In the genomic region with DNA sequence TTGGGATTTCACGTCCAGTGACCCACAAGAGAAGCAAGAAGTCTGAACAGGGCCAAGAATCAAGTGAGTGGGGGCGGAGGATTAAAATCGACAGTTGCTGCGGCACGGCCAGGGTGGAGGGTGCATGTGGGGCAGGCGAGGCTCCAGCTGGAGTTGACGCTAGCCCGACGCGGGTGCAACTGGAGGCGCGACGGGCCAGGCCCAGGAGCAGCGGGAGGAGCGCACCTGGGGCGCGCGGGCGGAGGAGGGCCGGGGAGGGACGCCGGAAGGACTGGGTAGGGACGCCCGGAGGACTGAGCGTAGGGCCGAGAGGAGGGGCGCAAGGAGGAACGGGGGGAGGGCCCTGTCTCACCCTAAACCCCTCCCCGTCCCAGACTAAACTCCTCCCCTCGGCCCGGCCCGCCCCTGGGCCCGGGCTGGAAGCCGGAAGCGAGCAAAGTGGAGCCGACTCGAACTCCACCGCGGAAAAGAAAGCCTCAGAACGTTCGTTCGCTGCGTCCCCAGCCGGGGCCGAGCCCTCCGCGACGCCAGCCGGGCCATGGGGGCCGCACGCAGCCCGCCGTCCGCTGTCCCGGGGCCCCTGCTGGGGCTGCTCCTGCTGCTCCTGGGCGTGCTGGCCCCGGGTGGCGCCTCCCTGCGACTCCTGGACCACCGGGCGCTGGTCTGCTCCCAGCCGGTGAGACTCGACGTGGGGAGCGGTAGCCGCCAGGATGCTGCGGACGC, we compare ENCODE assay signal across 8 cellular contexts. TPM values are rescaled to one million over a fixed set of nuclear protein-coding genes. Genes with fewer than 3 reads are reported as not detected.
DNase-seq lines count a peak whose midpoint lies in the region; ATAC-seq and TF ChIP-seq lines count a peak whose summit lies in the region.

A gene with protein sequence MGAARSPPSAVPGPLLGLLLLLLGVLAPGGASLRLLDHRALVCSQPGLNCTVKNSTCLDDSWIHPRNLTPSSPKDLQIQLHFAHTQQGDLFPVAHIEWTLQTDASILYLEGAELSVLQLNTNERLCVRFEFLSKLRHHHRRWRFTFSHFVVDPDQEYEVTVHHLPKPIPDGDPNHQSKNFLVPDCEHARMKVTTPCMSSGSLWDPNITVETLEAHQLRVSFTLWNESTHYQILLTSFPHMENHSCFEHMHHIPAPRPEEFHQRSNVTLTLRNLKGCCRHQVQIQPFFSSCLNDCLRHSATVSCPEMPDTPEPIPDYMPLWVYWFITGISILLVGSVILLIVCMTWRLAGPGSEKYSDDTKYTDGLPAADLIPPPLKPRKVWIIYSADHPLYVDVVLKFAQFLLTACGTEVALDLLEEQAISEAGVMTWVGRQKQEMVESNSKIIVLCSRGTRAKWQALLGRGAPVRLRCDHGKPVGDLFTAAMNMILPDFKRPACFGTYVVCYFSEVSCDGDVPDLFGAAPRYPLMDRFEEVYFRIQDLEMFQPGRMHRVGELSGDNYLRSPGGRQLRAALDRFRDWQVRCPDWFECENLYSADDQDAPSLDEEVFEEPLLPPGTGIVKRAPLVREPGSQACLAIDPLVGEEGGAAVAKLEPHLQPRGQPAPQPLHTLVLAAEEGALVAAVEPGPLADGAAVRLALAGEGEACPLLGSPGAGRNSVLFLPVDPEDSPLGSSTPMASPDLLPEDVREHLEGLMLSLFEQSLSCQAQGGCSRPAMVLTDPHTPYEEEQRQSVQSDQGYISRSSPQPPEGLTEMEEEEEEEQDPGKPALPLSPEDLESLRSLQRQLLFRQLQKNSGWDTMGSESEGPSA (plus strand): TSS at position 447 of the 723 bp plus-strand sequence. CDS start 92 bp downstream, at position 539.

- POLR2A ChIA-PET in HEK293 (lab: Yijun Ruan, JAX), result interaction anchor here (0.5 kb wide), 1 partner anchor 14 kb away, joined by 4 read pairs; no protein-coding TSS in a partner anchor

- CTCF ChIA-PET in HEK293 (lab: Yijun Ruan, JAX), result interaction anchor here (0.6 to 0.7 kb wide), 2 partner anchors 41 to 78 kb away, joined by 3 to 5 read pairs; no protein-coding TSS in a partner anchor

- peaks cover 44% of the 10 kb centered on the region for H3K4me1 Mint-ChIP-seq in activated naive CD8-positive, alpha-beta T cell treated with anti-CD3 and anti-CD28 coated beads for 36 hours
- H3K4me1 Mint-ChIP-seq in osteocyte (ENCODE audit: unreplicated experiment), result peaks cover 15% of the 10 kb centered on the region

- peak; percentile 88 for ATAC-seq in SK-N-SH treated with all-trans-retinoic acid at 6 μM for 48 hours
- ATAC-seq in Right ventricle myocardium inferior, result peak; percentile 99
- peak; percentile 83 for ATAC-seq in thoracic aorta (ENCODE audit: insufficient number of reproducible peaks, low FRiP score, low read depth)

- intact Hi-C loops in Right ventricle myocardium inferior (cut with DNase I), result loop anchor here (1.0 to 5.0 kb wide), 3 partner anchors 38 to 88 kb away; a partner anchor contains a TSS

- H3K4me3 Mint-ChIP-seq in activated naive CD8-positive, alpha-beta T cell treated with anti-CD3 and anti-CD28 coated beads for 36 hours, result peak within 1 kb of the TSS; percentile 84
- H3K4me3 Mint-ChIP-seq in osteocyte (ENCODE audit: unreplicated experiment), result peak within 1 kb of the TSS; percentile 79

- H3K4me3 ChIP-seq in HEK293 (ENCODE audit: low read depth, low read length) (peak within 1 kb of the TSS; percentile 65), thoracic aorta (peak within 1 kb of the TSS; percentile 98)

- H3K36me3 Mint-ChIP-seq in activated naive CD8-positive, alpha-beta T cell treated with anti-CD3 and anti-CD28 coated beads for 36 hours, result peaks cover 15% of the 10 kb centered on the region
- H3K36me3 Mint-ChIP-seq in osteocyte (ENCODE audit: unreplicated experiment), result no peaks in the 10 kb centered on the region

- H3K27me3 Mint-ChIP-seq in activated naive CD8-positive, alpha-beta T cell treated with anti-CD3 and anti-CD28 coated beads for 36 hours, result no peaks in the 10 kb centered on the region
- no peaks in the 10 kb centered on the region for H3K27me3 Mint-ChIP-seq in osteocyte (ENCODE audit: unreplicated experiment)

- H3K27ac ChIP-seq in HEK293 (ENCODE audit: extremely low read depth, low read depth, low read length) (peak within 1 kb of the TSS; percentile 53; the same call in 1 of the 2 replicates), thoracic aorta (peak within 1 kb of the TSS; percentile 82 to 89)

- H3K4me1 ChIP-seq in HEK293 (ENCODE audit: control insufficient read depth, insufficient read depth, low read length) (no peaks in the 10 kb centered on the region; the same call in 1 of the 2 replicates), thoracic aorta (ENCODE audit: control insufficient read depth in 1 of 2, low read depth in 2 of 2) (peaks cover 13 to 24% of the 10 kb centered on the region in 2 donors)

- H3K36me3 ChIP-seq in HEK293 (ENCODE audit: control insufficient read depth in 2 of 2, insufficient read depth in 1 of 2, low read length in 2 of 2), result no peaks in the 10 kb centered on the region
- no peaks in the 10 kb centered on the region for H3K36me3 ChIP-seq in thoracic aorta

- no peaks in the 10 kb centered on the region for H3K9me3 ChIP-seq in HEK293 (ENCODE audit: control insufficient read depth, insufficient read depth, low read depth, low read length)
- H3K9me3 ChIP-seq in thoracic aorta, result no peaks in the 10 kb centered on the region

- H3K9me3 Mint-ChIP-seq in activated naive CD8-positive, alpha-beta T cell treated with anti-CD3 and anti-CD28 coated beads for 36 hours, result no peaks in the 10 kb centered on the region
- no peaks in the 10 kb centered on the region for H3K9me3 Mint-ChIP-seq in osteocyte (ENCODE audit: unreplicated experiment)

- DNase-seq in GM03348 (ENCODE audit: low spot score), result peak; percentile 98
- DNase-seq in NAMALWA (ENCODE audit: low spot score), result peak; percentile 93
- peak; percentile 94 for DNase-seq in activated naive CD8-positive, alpha-beta T cell treated with anti-CD3 and anti-CD28 coated beads for 36 hours
- peak; percentile 95 for DNase-seq in Right ventricle myocardium inferior (ENCODE audit: missing footprints)
- DNase-seq in osteocyte (ENCODE audit: extremely low spot score, unreplicated experiment), result peak; percentile 95
- DNase-seq in thoracic aorta (ENCODE audit: low spot score), result peak; percentile 51

- TF ChIP-seq CTCF in HEK293 (tag by site-specific recombination; IDR thresholded peaks at IDR 0.05) (no peak), osteocyte (IDR thresholded peaks at IDR 0.05) (no peak), thoracic aorta (IDR thresholded peaks at IDR 0.05) (no peak)

- H3K27me3 ChIP-seq in thoracic aorta (replicated peaks; ENCODE audit: insufficient read depth), result no peaks in the 10 kb centered on the region

- H3K27ac Mint-ChIP-seq in activated naive CD8-positive, alpha-beta T cell treated with anti-CD3 and anti-CD28 coated beads for 36 hours, result peak within 1 kb of the TSS; percentile 86
- peak within 1 kb of the TSS; percentile 50 for H3K27ac Mint-ChIP-seq in osteocyte (ENCODE audit: unreplicated experiment)

TF ChIP-seq in HEK293, 187 proteins besides CTCF, POLR2A, EP300 and RAD21 (continues in another document):
- TF ChIP-seq, protein P1, sequence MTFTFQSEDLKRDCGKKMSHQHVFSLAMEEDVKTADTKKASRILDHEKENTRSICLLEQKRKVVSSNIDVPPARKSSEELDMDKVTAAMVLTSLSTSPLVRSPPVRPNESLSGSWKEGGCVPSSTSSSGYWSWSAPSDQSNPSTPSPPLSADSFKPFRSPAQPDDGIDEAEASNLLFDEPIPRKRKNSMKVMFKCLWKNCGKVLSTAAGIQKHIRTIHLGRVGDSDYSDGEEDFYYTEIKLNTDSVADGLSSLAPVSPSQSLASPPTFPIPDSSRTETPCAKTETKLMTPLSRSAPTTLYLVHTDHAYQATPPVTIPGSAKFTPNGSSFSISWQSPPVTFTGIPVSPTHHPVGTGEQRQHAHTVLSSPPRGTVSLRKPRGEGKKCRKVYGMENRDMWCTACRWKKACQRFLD (tag by site-specific recombination; IDR thresholded peaks at IDR 0.05), result no peak
- TF ChIP-seq MZF1 (tag by site-specific recombination; IDR thresholded peaks at IDR 0.05; ENCODE audit: borderline replicate concordance) (no peak), GLIS2 (tag by site-specific recombination; IDR thresholded peaks at IDR 0.05) (0 out of 2 replicates have a peak, but pooled peaks have one; percentile 38), ZXDB (tag by site-specific recombination; IDR thresholded peaks at IDR 0.05) (peak; percentile 75), ZNF837 (tag by site-specific recombination; IDR thresholded peaks at IDR 0.05) (no peak)

TF ChIP-seq in SK-N-SH treated with all-trans-retinoic acid at 6 μM for 48 hours, 23 proteins besides CTCF, POLR2A, EP300 and RAD21 (continues in another document):
- TF ChIP-seq, protein P2, sequence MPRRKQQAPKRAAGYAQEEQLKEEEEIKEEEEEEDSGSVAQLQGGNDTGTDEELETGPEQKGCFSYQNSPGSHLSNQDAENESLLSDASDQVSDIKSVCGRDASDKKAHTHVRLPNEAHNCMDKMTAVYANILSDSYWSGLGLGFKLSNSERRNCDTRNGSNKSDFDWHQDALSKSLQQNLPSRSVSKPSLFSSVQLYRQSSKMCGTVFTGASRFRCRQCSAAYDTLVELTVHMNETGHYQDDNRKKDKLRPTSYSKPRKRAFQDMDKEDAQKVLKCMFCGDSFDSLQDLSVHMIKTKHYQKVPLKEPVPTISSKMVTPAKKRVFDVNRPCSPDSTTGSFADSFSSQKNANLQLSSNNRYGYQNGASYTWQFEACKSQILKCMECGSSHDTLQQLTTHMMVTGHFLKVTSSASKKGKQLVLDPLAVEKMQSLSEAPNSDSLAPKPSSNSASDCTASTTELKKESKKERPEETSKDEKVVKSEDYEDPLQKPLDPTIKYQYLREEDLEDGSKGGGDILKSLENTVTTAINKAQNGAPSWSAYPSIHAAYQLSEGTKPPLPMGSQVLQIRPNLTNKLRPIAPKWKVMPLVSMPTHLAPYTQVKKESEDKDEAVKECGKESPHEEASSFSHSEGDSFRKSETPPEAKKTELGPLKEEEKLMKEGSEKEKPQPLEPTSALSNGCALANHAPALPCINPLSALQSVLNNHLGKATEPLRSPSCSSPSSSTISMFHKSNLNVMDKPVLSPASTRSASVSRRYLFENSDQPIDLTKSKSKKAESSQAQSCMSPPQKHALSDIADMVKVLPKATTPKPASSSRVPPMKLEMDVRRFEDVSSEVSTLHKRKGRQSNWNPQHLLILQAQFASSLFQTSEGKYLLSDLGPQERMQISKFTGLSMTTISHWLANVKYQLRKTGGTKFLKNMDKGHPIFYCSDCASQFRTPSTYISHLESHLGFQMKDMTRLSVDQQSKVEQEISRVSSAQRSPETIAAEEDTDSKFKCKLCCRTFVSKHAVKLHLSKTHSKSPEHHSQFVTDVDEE (CRISPR knock-in tag; IDR thresholded peaks at IDR 0.05), result no peak
- no peak for TF ChIP-seq CSDC2 (CRISPR knock-in tag; IDR thresholded peaks at IDR 0.05)

RNA-seq across cellular contexts. Expression of the gene that starts here (rescaled TPM):
- total RNA-seq in activated naive CD8-positive, alpha-beta T cell treated with anti-CD3 and anti-CD28 coated beads for 36 hours, result 10 to 100 TPM; 13.3 to 16.6 TPM
- 10.9 TPM for total RNA-seq in Right ventricle myocardium inferior
- 12.1 and 15.5 TPM in 2 replicates for total RNA-seq in osteocyte
- 10 to 100 TPM; 28.4 to 34.1 TPM for total RNA-seq in thoracic aorta

Comparison
In these comparisons a context has a peak if more than half of its experiments do, and no peak if none do; other contexts are left out.
1. Peak in every context shown above with its lines: DNase-seq, ATAC-seq, H3K4me3 ChIP-seq and H3K27ac ChIP-seq.